10 cellular contexts compared by ENCODE assay signal in the genomic region with DNA sequence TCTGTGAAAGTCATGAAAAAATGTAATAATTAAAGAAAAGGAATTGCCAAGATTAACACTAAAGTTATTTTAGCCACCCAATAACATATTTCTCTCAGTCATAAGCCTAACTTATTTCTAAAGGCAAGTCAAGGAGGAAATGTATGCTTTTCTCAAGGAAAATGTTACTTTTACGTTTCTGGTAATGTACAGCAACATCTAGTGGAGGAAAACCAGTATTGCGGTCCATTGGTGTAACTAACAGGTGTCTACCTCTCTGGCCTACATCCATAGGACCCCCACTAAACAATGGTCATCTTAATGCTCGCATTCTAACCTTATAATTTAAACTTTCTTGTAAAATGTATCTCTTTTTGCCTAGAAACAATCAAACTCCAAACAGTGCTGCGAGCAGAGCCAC.
DNase-seq lines count a peak whose midpoint lies in the region; ATAC-seq and TF ChIP-seq lines count a peak whose summit lies in the region.
"Had no signal": no experiment of that assay in that cellular context is flagged by ENCODE, and none has a peak within 500 bp of the region (broad histone marks: within the 10 kb centered on the region; RNA-seq: fewer than 3 reads in every experiment).

No MANE protein-coding gene starts in this region.

- intact Hi-C loops in gastrocnemius medialis (cut with DNase I; ENCODE audit: low total_unique reads), result no loop called here

- H3K9me3 ChIP-seq in liver (ENCODE audit: control insufficient read depth in 4 of 4, low read length in 3 of 4) (peaks cover 21 to 46% (median 33%) of the 10 kb centered on the region in 4 donors), gastrocnemius medialis (peaks cover 0 to 18% (median 0%) of the 10 kb centered on the region in 3 donors)

- no peak for ATAC-seq in gastrocnemius medialis
- ATAC-seq: Right ventricle myocardium inferior had no signal

- H3K27ac ChIP-seq in liver (ENCODE audit: low read depth in 1 of 2, low read length in 2 of 2), result no peak overlapping the region
- no peak overlapping the region for H3K27ac ChIP-seq in gastrocnemius medialis

- TF ChIP-seq EP300 in Ishikawa (IDR thresholded peaks at IDR 0.05; ENCODE audit: borderline replicate concordance), result no peak

- DNase-seq in GM12864 (ENCODE audit: low read depth) (no peak), astrocyte of the cerebellum (ENCODE audit: low read depth) (no peak), gastrocnemius medialis (no peak), T-helper 9 cell (no peak), H4 (ENCODE audit: low spot score) (no peak), NCI-H526 treated with DMSO at 0.1 percent for 48 hours (lab: John Stamatoyannopoulos, UW) (no peak)
- DNase-seq: IMR-90 had no signal

- peak; percentile 48; the same call in 1 of the 2 replicates for TF ChIP-seq RAD21 in Ishikawa (IDR thresholded peaks at IDR 0.05; ENCODE audit: low read depth)
- TF ChIP-seq RAD21 in liver (IDR thresholded peaks at IDR 0.05), result peak; percentile 20 to 54

- H3K4me1 ChIP-seq in liver (ENCODE audit: control insufficient read depth in 4 of 4, insufficient read depth in 4 of 4, low read length in 3 of 4) (no peaks in the 10 kb centered on the region), gastrocnemius medialis (no peaks in the 10 kb centered on the region)

- TF ChIP-seq POLR2A in gastrocnemius medialis (IDR thresholded peaks at IDR 0.05), result no peak

- no peaks in the 10 kb centered on the region for H3K27me3 ChIP-seq in liver (ENCODE audit: control insufficient read depth in 4 of 4, insufficient read depth in 4 of 4, low read length in 3 of 4)
- H3K27me3 ChIP-seq in gastrocnemius medialis, result no peaks in the 10 kb centered on the region

- H3K4me3 ChIP-seq in GM12864 (ENCODE audit: low read depth, low read length) (no peak overlapping the region), astrocyte of the cerebellum (ENCODE audit: low read depth, low read length) (no peak overlapping the region), liver (ENCODE audit: low read depth in 1 of 3, low read length in 3 of 3) (no peak overlapping the region), gastrocnemius medialis (peak overlapping the region in 1 of 4 donors; percentile 17)

- no peaks in the 10 kb centered on the region for H3K36me3 ChIP-seq in liver (ENCODE audit: control insufficient read depth in 4 of 4, insufficient read depth in 3 of 4, low read depth in 1 of 4, low read length in 3 of 4)
- no peaks in the 10 kb centered on the region for H3K36me3 ChIP-seq in gastrocnemius medialis

- H3K9ac ChIP-seq in liver (ENCODE audit: low read depth in 1 of 2, low read length in 2 of 2), result no peak overlapping the region

- TF ChIP-seq CTCF in GM12864 (IDR thresholded peaks at IDR 0.05; ENCODE audit: low read depth, low read length, missing control alignments) (peak; percentile 55), astrocyte of the cerebellum (IDR thresholded peaks at IDR 0.05; ENCODE audit: low read depth, low read length, missing control alignments) (peak; percentile 34), liver (IDR thresholded peaks at IDR 0.05; ENCODE audit: low read depth, low read length, missing input control) (peak; percentile 25), gastrocnemius medialis (IDR thresholded peaks at IDR 0.05 in 4 of 5, conservative IDR thresholded peaks at IDR 0.05 in 1 of 5) (no peak)

- in situ Hi-C loops in astrocyte of the cerebellum (cut with HindIII; ENCODE audit: low sequenced_read_pairs) (no loop called here), gastrocnemius medialis (cut with MboI; ENCODE audit: low sequenced_read_pairs in 4 of 4) (no loop called here)

- 66% methylated on average over 4 of the region's 4 CpGs for WGBS in liver

TF ChIP-seq in Ishikawa, 13 proteins besides CTCF, POLR2A, EP300 and RAD21 (continues in another document):
- TF ChIP-seq, protein P1, sequence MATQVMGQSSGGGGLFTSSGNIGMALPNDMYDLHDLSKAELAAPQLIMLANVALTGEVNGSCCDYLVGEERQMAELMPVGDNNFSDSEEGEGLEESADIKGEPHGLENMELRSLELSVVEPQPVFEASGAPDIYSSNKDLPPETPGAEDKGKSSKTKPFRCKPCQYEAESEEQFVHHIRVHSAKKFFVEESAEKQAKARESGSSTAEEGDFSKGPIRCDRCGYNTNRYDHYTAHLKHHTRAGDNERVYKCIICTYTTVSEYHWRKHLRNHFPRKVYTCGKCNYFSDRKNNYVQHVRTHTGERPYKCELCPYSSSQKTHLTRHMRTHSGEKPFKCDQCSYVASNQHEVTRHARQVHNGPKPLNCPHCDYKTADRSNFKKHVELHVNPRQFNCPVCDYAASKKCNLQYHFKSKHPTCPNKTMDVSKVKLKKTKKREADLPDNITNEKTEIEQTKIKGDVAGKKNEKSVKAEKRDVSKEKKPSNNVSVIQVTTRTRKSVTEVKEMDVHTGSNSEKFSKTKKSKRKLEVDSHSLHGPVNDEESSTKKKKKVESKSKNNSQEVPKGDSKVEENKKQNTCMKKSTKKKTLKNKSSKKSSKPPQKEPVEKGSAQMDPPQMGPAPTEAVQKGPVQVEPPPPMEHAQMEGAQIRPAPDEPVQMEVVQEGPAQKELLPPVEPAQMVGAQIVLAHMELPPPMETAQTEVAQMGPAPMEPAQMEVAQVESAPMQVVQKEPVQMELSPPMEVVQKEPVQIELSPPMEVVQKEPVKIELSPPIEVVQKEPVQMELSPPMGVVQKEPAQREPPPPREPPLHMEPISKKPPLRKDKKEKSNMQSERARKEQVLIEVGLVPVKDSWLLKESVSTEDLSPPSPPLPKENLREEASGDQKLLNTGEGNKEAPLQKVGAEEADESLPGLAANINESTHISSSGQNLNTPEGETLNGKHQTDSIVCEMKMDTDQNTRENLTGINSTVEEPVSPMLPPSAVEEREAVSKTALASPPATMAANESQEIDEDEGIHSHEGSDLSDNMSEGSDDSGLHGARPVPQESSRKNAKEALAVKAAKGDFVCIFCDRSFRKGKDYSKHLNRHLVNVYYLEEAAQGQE (IDR thresholded peaks at IDR 0.05; ENCODE audit: low read depth), result no peak
- TF ChIP-seq CREB1 (IDR thresholded peaks at IDR 0.05; ENCODE audit: low read depth) (no peak), NFIC (IDR thresholded peaks at IDR 0.05) (no peak), CEBPB (IDR thresholded peaks at IDR 0.05) (no peak), TCF12 (IDR thresholded peaks at IDR 0.05; ENCODE audit: low read depth) (no peak), TEAD4 (IDR thresholded peaks at IDR 0.05) (no peak), EGR1 (IDR thresholded peaks at IDR 0.05) (no peak), FOXM1 (IDR thresholded peaks at IDR 0.05; ENCODE audit: borderline replicate concordance, low read depth) (no peak), ZBTB7A (IDR thresholded peaks at IDR 0.05; ENCODE audit: low read depth) (no peak)
- TF ChIP-seq, protein P2, sequence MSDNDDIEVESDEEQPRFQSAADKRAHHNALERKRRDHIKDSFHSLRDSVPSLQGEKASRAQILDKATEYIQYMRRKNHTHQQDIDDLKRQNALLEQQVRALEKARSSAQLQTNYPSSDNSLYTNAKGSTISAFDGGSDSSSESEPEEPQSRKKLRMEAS (IDR thresholded peaks at IDR 0.05), result no peak

TF ChIP-seq in liver, 16 proteins besides CTCF, POLR2A, EP300 and RAD21:
- TF ChIP-seq FOXA1 (IDR thresholded peaks at IDR 0.05), result no peak
- no peak for TF ChIP-seq YY1 (IDR thresholded peaks at IDR 0.05)
- TF ChIP-seq HNF4G (IDR thresholded peaks at IDR 0.05), result no peak
- TF ChIP-seq RXRA (IDR thresholded peaks at IDR 0.05), result no peak
- TF ChIP-seq, protein P2 (IDR thresholded peaks at IDR 0.05), result no peak
- no peak for TF ChIP-seq TAF1 (conservative IDR thresholded peaks at IDR 0.05)
- TF ChIP-seq EGR1 (IDR thresholded peaks at IDR 0.05; ENCODE audit: low read depth in 2 of 2), result no peak
- TF ChIP-seq, protein P1 (IDR thresholded peaks at IDR 0.05), result no peak
TF ChIP-seq in liver: peak in this region for 0.

Comparison
In these comparisons a context has a peak if more than half of its experiments do, and no peak if none do; other contexts are left out.
1. CTCF ChIP-seq: peak in GM12864 (single experiment), astrocyte of the cerebellum (single experiment) and liver (single experiment); none in gastrocnemius medialis (0 of 5).